1 cellular context compared by ENCODE assay signal in the genomic region with DNA sequence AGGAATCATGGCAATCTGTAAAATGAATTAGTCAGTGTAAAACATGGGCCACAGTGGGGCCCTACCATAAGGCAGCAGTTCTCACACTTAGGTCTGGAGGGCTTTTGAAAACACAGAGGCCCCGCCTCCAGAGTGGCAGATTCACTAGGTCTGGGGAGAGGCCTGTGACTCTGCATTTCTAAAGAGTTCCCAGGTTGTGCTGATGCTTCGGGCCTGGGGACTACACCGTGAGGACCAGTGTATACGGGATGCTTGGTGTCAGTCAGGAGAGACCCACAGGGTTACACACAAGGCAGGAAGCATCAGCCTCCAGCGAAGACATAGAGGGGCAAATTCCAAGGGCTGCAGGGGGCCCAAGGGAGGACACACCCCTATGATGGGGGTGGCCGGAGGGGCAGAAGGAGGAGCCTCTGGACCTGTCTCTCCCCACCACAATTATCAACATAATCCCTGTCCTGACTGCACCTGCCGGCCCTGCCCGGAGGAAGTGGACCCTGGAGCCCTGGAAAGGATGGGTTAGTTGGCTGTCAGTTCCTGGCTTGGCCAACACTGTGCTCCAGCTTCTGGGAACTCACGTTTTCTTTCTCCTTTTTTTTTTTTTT.
TF ChIP-seq lines count a peak whose summit lies in the region.

No MANE protein-coding gene starts in this region.

TF ChIP-seq in HepG2, 621 proteins besides CTCF, POLR2A, EP300 and RAD21 (continued from another document and continues in another):
- TF ChIP-seq, protein P1, sequence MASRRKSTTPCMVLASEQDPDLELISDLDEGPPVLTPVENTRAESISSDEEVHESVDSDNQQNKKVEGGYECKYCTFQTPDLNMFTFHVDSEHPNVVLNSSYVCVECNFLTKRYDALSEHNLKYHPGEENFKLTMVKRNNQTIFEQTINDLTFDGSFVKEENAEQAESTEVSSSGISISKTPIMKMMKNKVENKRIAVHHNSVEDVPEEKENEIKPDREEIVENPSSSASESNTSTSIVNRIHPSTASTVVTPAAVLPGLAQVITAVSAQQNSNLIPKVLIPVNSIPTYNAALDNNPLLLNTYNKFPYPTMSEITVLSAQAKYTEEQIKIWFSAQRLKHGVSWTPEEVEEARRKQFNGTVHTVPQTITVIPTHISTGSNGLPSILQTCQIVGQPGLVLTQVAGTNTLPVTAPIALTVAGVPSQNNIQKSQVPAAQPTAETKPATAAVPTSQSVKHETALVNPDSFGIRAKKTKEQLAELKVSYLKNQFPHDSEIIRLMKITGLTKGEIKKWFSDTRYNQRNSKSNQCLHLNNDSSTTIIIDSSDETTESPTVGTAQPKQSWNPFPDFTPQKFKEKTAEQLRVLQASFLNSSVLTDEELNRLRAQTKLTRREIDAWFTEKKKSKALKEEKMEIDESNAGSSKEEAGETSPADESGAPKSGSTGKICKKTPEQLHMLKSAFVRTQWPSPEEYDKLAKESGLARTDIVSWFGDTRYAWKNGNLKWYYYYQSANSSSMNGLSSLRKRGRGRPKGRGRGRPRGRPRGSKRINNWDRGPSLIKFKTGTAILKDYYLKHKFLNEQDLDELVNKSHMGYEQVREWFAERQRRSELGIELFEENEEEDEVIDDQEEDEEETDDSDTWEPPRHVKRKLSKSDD (CRISPR knock-in tag; IDR thresholded peaks at IDR 0.05; ENCODE audit: low read depth): no peak
- TF ChIP-seq, protein P2, sequence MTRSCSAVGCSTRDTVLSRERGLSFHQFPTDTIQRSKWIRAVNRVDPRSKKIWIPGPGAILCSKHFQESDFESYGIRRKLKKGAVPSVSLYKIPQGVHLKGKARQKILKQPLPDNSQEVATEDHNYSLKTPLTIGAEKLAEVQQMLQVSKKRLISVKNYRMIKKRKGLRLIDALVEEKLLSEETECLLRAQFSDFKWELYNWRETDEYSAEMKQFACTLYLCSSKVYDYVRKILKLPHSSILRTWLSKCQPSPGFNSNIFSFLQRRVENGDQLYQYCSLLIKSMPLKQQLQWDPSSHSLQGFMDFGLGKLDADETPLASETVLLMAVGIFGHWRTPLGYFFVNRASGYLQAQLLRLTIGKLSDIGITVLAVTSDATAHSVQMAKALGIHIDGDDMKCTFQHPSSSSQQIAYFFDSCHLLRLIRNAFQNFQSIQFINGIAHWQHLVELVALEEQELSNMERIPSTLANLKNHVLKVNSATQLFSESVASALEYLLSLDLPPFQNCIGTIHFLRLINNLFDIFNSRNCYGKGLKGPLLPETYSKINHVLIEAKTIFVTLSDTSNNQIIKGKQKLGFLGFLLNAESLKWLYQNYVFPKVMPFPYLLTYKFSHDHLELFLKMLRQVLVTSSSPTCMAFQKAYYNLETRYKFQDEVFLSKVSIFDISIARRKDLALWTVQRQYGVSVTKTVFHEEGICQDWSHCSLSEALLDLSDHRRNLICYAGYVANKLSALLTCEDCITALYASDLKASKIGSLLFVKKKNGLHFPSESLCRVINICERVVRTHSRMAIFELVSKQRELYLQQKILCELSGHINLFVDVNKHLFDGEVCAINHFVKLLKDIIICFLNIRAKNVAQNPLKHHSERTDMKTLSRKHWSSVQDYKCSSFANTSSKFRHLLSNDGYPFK (CRISPR knock-in tag; IDR thresholded peaks at IDR 0.05; ENCODE audit: borderline replicate concordance): peak; percentile 55; the same call in 1 of the 2 replicates
- TF ChIP-seq SAP130 (CRISPR knock-in tag; IDR thresholded peaks at IDR 0.05; ENCODE audit: low read depth): peak; percentile 45
- TF ChIP-seq, protein P3, sequence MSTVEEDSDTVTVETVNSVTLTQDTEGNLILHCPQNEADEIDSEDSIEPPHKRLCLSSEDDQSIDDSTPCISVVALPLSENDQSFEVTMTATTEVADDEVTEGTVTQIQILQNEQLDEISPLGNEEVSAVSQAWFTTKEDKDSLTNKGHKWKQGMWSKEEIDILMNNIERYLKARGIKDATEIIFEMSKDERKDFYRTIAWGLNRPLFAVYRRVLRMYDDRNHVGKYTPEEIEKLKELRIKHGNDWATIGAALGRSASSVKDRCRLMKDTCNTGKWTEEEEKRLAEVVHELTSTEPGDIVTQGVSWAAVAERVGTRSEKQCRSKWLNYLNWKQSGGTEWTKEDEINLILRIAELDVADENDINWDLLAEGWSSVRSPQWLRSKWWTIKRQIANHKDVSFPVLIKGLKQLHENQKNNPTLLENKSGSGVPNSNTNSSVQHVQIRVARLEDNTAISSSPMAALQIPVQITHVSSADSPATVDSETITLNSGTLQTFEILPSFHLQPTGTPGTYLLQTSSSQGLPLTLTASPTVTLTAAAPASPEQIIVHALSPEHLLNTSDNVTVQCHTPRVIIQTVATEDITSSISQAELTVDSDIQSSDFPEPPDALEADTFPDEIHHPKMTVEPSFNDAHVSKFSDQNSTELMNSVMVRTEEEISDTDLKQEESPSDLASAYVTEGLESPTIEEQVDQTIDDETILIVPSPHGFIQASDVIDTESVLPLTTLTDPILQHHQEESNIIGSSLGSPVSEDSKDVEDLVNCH (CRISPR knock-in tag; IDR thresholded peaks at IDR 0.05): 0 out of 2 replicates have a peak, but pooled peaks have one; percentile 5
- no peak for TF ChIP-seq ZNF234 (CRISPR knock-in tag; conservative IDR thresholded peaks at IDR 0.05)
- 0 out of 2 replicates have a peak, but pooled peaks have one; percentile 53 for TF ChIP-seq ZFP62 (CRISPR knock-in tag; IDR thresholded peaks at IDR 0.05)
- TF ChIP-seq POLR2G (IDR thresholded peaks at IDR 0.05; ENCODE audit: low read depth, low read length): no peak
- TF ChIP-seq ZNF350 (CRISPR knock-in tag; IDR thresholded peaks at IDR 0.05; ENCODE audit: borderline replicate concordance, low read depth): 0 out of 2 replicates have a peak, but pooled peaks have one; percentile 0
- TF ChIP-seq FOSL1 (CRISPR knock-in tag; IDR thresholded peaks at IDR 0.05; ENCODE audit: borderline replicate concordance): peak; percentile 40; the same call in 1 of the 2 replicates
- no peak for TF ChIP-seq GABPA (IDR thresholded peaks at IDR 0.05; ENCODE audit: low read depth, low read length)
- TF ChIP-seq GABPA (CRISPR knock-in tag; IDR thresholded peaks at IDR 0.05; ENCODE audit: low read depth): peak; percentile 30; the same call in 1 of the 2 replicates
- 0 out of 2 replicates have a peak, but pooled peaks have one; percentile 17 for TF ChIP-seq PHF20 (CRISPR knock-in tag; IDR thresholded peaks at IDR 0.05)
- TF ChIP-seq ZFYVE20 (CRISPR knock-in tag; IDR thresholded peaks at IDR 0.05; ENCODE audit: borderline replicate concordance, low read depth): 0 out of 2 replicates have a peak, but pooled peaks have one; percentile 8
- 0 out of 2 replicates have a peak, but pooled peaks have one; percentile 6 for TF ChIP-seq ZNF761 (CRISPR knock-in tag; conservative IDR thresholded peaks at IDR 0.05)
- TF ChIP-seq, protein P4, sequence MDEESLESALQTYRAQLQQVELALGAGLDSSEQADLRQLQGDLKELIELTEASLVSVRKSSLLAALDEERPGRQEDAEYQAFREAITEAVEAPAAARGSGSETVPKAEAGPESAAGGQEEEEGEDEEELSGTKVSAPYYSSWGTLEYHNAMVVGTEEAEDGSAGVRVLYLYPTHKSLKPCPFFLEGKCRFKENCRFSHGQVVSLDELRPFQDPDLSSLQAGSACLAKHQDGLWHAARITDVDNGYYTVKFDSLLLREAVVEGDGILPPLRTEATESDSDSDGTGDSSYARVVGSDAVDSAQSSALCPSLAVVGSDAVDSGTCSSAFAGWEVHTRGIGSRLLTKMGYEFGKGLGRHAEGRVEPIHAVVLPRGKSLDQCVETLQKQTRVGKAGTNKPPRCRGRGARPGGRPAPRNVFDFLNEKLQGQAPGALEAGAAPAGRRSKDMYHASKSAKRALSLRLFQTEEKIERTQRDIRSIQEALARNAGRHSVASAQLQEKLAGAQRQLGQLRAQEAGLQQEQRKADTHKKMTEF (CRISPR knock-in tag; IDR thresholded peaks at IDR 0.05): 0 out of 2 replicates have a peak, but pooled peaks have one; percentile 1
- peak; percentile 79 for TF ChIP-seq CHD4 (IDR thresholded peaks at IDR 0.05; ENCODE audit: borderline replicate concordance, low read length)
- TF ChIP-seq TEAD3 (CRISPR knock-in tag; optimal IDR thresholded peaks at IDR 0.05; ENCODE audit: borderline replicate concordance): peak; percentile 59
- TF ChIP-seq ZNF136 (CRISPR knock-in tag; IDR thresholded peaks at IDR 0.05; ENCODE audit: low read depth): 0 out of 2 replicates have a peak, but pooled peaks have one; percentile 17
- peak; percentile 36 for TF ChIP-seq U2AF1 (optimal IDR thresholded peaks at IDR 0.05; ENCODE audit: low read depth, low read length)
- TF ChIP-seq ZNF230 (CRISPR knock-in tag; IDR thresholded peaks at IDR 0.05): no peak
- peak; percentile 29; the same call in 1 of the 2 replicates for TF ChIP-seq ZNF224 (CRISPR knock-in tag; IDR thresholded peaks at IDR 0.05)
- TF ChIP-seq SNAI1 (CRISPR knock-in tag; IDR thresholded peaks at IDR 0.05; ENCODE audit: borderline replicate concordance): 0 out of 2 replicates have a peak, but pooled peaks have one; percentile 42
- TF ChIP-seq HDAC1 (CRISPR knock-in tag; IDR thresholded peaks at IDR 0.05): 0 out of 2 replicates have a peak, but pooled peaks have one; percentile 44
- 0 out of 2 replicates have a peak, but pooled peaks have one; percentile 19 for TF ChIP-seq ZNF292 (CRISPR knock-in tag; IDR thresholded peaks at IDR 0.05; ENCODE audit: borderline replicate concordance, low read depth)
- TF ChIP-seq, protein P5, sequence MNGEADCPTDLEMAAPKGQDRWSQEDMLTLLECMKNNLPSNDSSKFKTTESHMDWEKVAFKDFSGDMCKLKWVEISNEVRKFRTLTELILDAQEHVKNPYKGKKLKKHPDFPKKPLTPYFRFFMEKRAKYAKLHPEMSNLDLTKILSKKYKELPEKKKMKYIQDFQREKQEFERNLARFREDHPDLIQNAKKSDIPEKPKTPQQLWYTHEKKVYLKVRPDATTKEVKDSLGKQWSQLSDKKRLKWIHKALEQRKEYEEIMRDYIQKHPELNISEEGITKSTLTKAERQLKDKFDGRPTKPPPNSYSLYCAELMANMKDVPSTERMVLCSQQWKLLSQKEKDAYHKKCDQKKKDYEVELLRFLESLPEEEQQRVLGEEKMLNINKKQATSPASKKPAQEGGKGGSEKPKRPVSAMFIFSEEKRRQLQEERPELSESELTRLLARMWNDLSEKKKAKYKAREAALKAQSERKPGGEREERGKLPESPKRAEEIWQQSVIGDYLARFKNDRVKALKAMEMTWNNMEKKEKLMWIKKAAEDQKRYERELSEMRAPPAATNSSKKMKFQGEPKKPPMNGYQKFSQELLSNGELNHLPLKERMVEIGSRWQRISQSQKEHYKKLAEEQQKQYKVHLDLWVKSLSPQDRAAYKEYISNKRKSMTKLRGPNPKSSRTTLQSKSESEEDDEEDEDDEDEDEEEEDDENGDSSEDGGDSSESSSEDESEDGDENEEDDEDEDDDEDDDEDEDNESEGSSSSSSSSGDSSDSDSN (CRISPR knock-in tag; IDR thresholded peaks at IDR 0.05): peak; percentile 25; the same call in 1 of the 2 replicates
- TF ChIP-seq, protein P6, sequence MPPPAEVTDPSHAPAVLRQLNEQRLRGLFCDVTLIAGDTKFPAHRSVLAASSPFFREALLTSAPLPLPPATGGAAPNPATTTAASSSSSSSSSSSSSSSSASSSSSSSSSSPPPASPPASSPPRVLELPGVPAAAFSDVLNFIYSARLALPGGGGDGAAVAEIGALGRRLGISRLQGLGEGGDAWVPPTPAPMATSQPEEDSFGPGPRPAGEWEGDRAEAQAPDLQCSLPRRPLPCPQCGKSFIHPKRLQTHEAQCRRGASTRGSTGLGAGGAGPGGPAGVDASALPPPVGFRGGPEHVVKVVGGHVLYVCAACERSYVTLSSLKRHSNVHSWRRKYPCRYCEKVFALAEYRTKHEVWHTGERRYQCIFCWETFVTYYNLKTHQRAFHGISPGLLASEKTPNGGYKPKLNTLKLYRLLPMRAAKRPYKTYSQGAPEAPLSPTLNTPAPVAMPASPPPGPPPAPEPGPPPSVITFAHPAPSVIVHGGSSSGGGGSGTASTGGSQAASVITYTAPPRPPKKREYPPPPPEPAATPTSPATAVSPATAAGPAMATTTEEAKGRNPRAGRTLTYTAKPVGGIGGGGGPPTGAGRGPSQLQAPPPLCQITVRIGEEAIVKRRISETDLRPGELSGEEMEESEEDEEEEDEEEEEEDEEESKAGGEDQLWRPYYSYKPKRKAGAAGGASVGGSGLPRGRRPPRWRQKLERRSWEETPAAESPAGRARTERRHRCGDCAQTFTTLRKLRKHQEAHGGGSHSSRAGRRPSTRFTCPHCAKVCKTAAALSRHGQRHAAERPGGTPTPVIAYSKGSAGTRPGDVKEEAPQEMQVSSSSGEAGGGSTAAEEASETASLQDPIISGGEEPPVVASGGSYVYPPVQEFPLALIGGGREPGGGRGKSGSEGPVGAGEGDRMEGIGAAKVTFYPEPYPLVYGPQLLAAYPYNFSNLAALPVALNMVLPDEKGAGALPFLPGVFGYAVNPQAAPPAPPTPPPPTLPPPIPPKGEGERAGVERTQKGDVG (CRISPR knock-in tag; IDR thresholded peaks at IDR 0.05; ENCODE audit: borderline replicate concordance): 0 out of 2 replicates have a peak, but pooled peaks have one; percentile 13
- no peak for TF ChIP-seq ZNF746 (CRISPR knock-in tag; IDR thresholded peaks at IDR 0.05)
- peak; percentile 33 for TF ChIP-seq MED1 (CRISPR knock-in tag; IDR thresholded peaks at IDR 0.05)
- 0 out of 2 replicates have a peak, but pooled peaks have one; percentile 11 for TF ChIP-seq ZFP90 (CRISPR knock-in tag; IDR thresholded peaks at IDR 0.05; ENCODE audit: borderline replicate concordance)
- no peak for TF ChIP-seq ZNF256 (CRISPR knock-in tag; conservative IDR thresholded peaks at IDR 0.05)
- TF ChIP-seq RFXAP (CRISPR knock-in tag; IDR thresholded peaks at IDR 0.05; ENCODE audit: borderline replicate concordance): peak; percentile 24; the same call in 1 of the 2 replicates
- TF ChIP-seq, protein P7, sequence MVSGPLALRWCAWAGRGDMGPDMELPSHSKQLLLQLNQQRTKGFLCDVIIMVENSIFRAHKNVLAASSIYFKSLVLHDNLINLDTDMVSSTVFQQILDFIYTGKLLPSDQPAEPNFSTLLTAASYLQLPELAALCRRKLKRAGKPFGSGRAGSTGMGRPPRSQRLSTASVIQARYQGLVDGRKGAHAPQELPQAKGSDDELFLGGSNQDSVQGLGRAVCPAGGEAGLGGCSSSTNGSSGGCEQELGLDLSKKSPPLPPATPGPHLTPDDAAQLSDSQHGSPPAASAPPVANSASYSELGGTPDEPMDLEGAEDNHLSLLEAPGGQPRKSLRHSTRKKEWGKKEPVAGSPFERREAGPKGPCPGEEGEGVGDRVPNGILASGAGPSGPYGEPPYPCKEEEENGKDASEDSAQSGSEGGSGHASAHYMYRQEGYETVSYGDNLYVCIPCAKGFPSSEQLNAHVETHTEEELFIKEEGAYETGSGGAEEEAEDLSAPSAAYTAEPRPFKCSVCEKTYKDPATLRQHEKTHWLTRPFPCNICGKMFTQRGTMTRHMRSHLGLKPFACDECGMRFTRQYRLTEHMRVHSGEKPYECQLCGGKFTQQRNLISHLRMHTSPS (CRISPR knock-in tag; IDR thresholded peaks at IDR 0.05; ENCODE audit: low read depth): 0 out of 2 replicates have a peak, but pooled peaks have one; percentile 44
- TF ChIP-seq ZSCAN20 (CRISPR knock-in tag; IDR thresholded peaks at IDR 0.05; ENCODE audit: borderline replicate concordance): 0 out of 2 replicates have a peak, but pooled peaks have one; percentile 39
- TF ChIP-seq TCF12 (IDR thresholded peaks at IDR 0.05): no peak
- TF ChIP-seq TCF12 (CRISPR knock-in tag; IDR thresholded peaks at IDR 0.05): no peak
- peak; percentile 15; the same call in 1 of the 2 replicates for TF ChIP-seq ETV5 (CRISPR knock-in tag; IDR thresholded peaks at IDR 0.05; ENCODE audit: borderline replicate concordance)
- 0 out of 2 replicates have a peak, but pooled peaks have one; percentile 26 for TF ChIP-seq PITX1 (CRISPR knock-in tag; IDR thresholded peaks at IDR 0.05)
